In the genomic region with DNA sequence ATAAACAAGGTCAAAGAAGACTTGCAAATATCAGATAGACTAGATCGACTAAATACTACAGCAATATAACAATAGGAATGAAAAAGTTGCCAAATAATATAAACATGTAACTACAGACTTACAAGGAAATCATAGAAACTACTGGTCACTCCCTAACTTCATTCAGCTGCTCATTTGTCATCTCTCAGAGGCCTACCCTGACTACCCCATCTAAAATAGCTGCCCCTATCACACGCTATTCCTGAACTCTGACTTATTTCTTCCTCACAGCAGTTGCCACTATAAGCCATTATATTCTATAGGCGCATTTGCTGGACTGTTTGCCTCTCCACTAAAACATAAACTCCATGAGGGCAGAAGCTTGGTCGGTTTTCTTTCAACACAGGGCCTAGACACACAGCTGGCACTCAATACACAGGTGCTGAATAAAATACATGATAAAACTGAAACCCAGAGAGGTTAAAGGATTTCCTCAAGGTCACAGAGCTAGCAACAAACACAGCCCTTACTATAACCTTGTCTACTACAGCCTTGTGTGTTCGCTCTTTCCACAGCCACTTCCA, we compare ENCODE assay signal across 1 cellular context.
TF ChIP-seq lines count a peak whose summit lies in the region.

No MANE protein-coding gene starts in this region.

TF ChIP-seq in endothelial cell of umbilical vein, 7 proteins besides CTCF, POLR2A, EP300 and RAD21 (continued from another document):
- TF ChIP-seq MYC (IDR thresholded peaks at IDR 0.05; ENCODE audit: low read depth, low read length) (no peak), POLR2AphosphoS5 (IDR thresholded peaks at IDR 0.05; ENCODE audit: insufficient read depth, low read depth, low read length) (no peak), JUN (IDR thresholded peaks at IDR 0.05; ENCODE audit: borderline replicate concordance, insufficient read depth, insufficient read length, low read depth) (no peak)
